ENCODE assay signal across 8 cellular contexts in genomic region chr15:58988011-58988785, GRCh38. TPM values are rescaled to one million over a fixed set of nuclear protein-coding genes. Genes with fewer than 3 reads are reported as not detected.
DNase-seq lines count a peak whose midpoint lies in the region; ATAC-seq and TF ChIP-seq lines count a peak whose summit lies in the region.

No MANE protein-coding gene starts in this region.

- peak overlapping the region; percentile 64 for H3K4me2 ChIP-seq in neuronal stem cell (ENCODE audit: insufficient read depth, low read length, poor library complexity, severe bottlenecking)

- no peaks in the 10 kb centered on the region for H3K9me3 ChIP-seq in CD8-positive, alpha-beta memory T cell (ENCODE audit: low read length)
- no peaks in the 10 kb centered on the region for H3K9me3 ChIP-seq in gastroesophageal sphincter
- peaks cover 0 to 4% of the 10 kb centered on the region in 2 donors for H3K9me3 ChIP-seq in neuronal stem cell (replicated peaks in 1 of 2; ENCODE audit: control insufficient read depth in 2 of 2, insufficient read depth in 1 of 2, low read depth in 1 of 2, low read length in 2 of 2)
- H3K9me3 ChIP-seq in suprapubic skin = no peaks in the 10 kb centered on the region

- peak overlapping the region; percentile 98 for H3K18ac ChIP-seq in neuronal stem cell (ENCODE audit: low read length)

- no peak overlapping the region for H2AK5ac ChIP-seq in neuronal stem cell (ENCODE audit: low read depth, low read length)

- peak overlapping the region; percentile 77 to 99 (median 96) for H3K27ac Mint-ChIP-seq in CD8-positive, alpha-beta memory T cell

- H4K8ac ChIP-seq in neuronal stem cell (ENCODE audit: low read depth, low read length) = no peak overlapping the region

- H2AFZ ChIP-seq in neuronal stem cell (ENCODE audit: low read length) = peak overlapping the region; percentile 95

- H3K4me3 ChIP-seq in CD8-positive, alpha-beta memory T cell (ENCODE audit: low read length) = peak overlapping the region; percentile 88
- H3K4me3 ChIP-seq in gastroesophageal sphincter = peak overlapping the region; percentile 73 to 83
- peak overlapping the region; percentile 85 to 96 for H3K4me3 ChIP-seq in neuronal stem cell (ENCODE audit: low read length in 2 of 2)
- peak overlapping the region; percentile 95 for H3K4me3 ChIP-seq in suprapubic skin

- peak overlapping the region; percentile 96 for H3K9ac ChIP-seq in neuronal stem cell (ENCODE audit: low read depth, low read length, poor library complexity)

- H2BK15ac ChIP-seq in neuronal stem cell (ENCODE audit: low read length) = peak overlapping the region; percentile 92

- H3K14ac ChIP-seq in neuronal stem cell (ENCODE audit: low read length) = peak overlapping the region; percentile 89

- H3K36me3 Mint-ChIP-seq in CD8-positive, alpha-beta memory T cell = peaks cover 0 to 34% (median 0%) of the 10 kb centered on the region in 3 donors

- H3K36me3 ChIP-seq in CD8-positive, alpha-beta memory T cell (ENCODE audit: insufficient read depth, low read length) = no peaks in the 10 kb centered on the region
- peaks cover 0 to 19% of the 10 kb centered on the region in 2 donors for H3K36me3 ChIP-seq in gastroesophageal sphincter
- peaks cover 0 to 25% of the 10 kb centered on the region in 2 donors for H3K36me3 ChIP-seq in neuronal stem cell (replicated peaks in 1 of 2; ENCODE audit: control insufficient read depth in 2 of 2, insufficient read depth in 2 of 2, low read length in 2 of 2)
- H3K36me3 ChIP-seq in suprapubic skin = peaks cover 5% of the 10 kb centered on the region

- POLR2A ChIA-PET in CD8-positive, alpha-beta memory T cell (lab: Charles Lee) = no interaction called here

- H2BK5ac ChIP-seq in neuronal stem cell (ENCODE audit: low read length) = peak overlapping the region; percentile 44

- TF ChIP-seq POLR2A in gastroesophageal sphincter (IDR thresholded peaks at IDR 0.05) = no peak
- no peak for TF ChIP-seq POLR2A in suprapubic skin (IDR thresholded peaks at IDR 0.05)

- H3K9me3 Mint-ChIP-seq in CD8-positive, alpha-beta memory T cell = peaks cover 0 to 2% (median 0%) of the 10 kb centered on the region in 5 donors

- WGBS in gastroesophageal sphincter (ENCODE audit: low coverage in 1 of 2), 2 donors = 0% methylated on average over 6 to 9 of the region's 36 CpGs
- WGBS in neuronal stem cell (ENCODE audit: extremely low coverage in 2 of 2, insufficient read length in 2 of 2, insufficient replicate concordance in 1 of 2), 2 donors = no CpG with 5 or more reads among the region's 36 CpGs
- WGBS in suprapubic skin = under 1% methylated on average over 36 of the region's 36 CpGs

- H3K4me1 Mint-ChIP-seq in CD8-positive, alpha-beta memory T cell = peaks cover 43 to 56% (median 53%) of the 10 kb centered on the region in 3 donors

- no peaks in the 10 kb centered on the region for H3K27me3 Mint-ChIP-seq in CD8-positive, alpha-beta memory T cell

- H2BK12ac ChIP-seq in neuronal stem cell (ENCODE audit: low read length) = peak overlapping the region; percentile 58

- TF ChIP-seq CTCF in gastroesophageal sphincter (IDR thresholded peaks at IDR 0.05) (no peak), suprapubic skin (IDR thresholded peaks at IDR 0.05) (no peak)

- peak overlapping the region; percentile 90 to 100 (median 94) for H3K4me3 Mint-ChIP-seq in CD8-positive, alpha-beta memory T cell

- H4K91ac ChIP-seq in neuronal stem cell (ENCODE audit: low read depth, low read length, poor library complexity) = no peak overlapping the region

- H3K4me1 ChIP-seq in CD8-positive, alpha-beta memory T cell (ENCODE audit: insufficient read depth, low read length) = peaks cover 23% of the 10 kb centered on the region
- H3K4me1 ChIP-seq in gastroesophageal sphincter = peaks cover 0 to 36% (median 10%) of the 10 kb centered on the region in 3 donors
- peaks cover 0 to 8% of the 10 kb centered on the region in 2 donors for H3K4me1 ChIP-seq in neuronal stem cell (ENCODE audit: control insufficient read depth in 2 of 2, insufficient read depth in 1 of 2, low read depth in 1 of 2, low read length in 2 of 2)
- peaks cover 26% of the 10 kb centered on the region for H3K4me1 ChIP-seq in suprapubic skin

- no peak overlapping the region for H2BK120ac ChIP-seq in neuronal stem cell (ENCODE audit: low read depth, low read length)

- peaks cover 2% of the 10 kb centered on the region for H3K79me1 ChIP-seq in neuronal stem cell (ENCODE audit: low read depth, low read length)

- H3K27ac ChIP-seq in CD8-positive, alpha-beta memory T cell (ENCODE audit: low read depth, low read length) = peak overlapping the region; percentile 76
- peak overlapping the region; percentile 87 to 97 (median 88) for H3K27ac ChIP-seq in gastroesophageal sphincter
- peak overlapping the region; percentile 89 for H3K27ac ChIP-seq in neuronal stem cell (replicated peaks; ENCODE audit: low read length)
- H3K27ac ChIP-seq in suprapubic skin = peak overlapping the region; percentile 93

- CTCF ChIA-PET in CD8-positive, alpha-beta memory T cell (lab: Charles Lee) = interaction anchor here (0.8 to 1.3 kb wide), 3 partner anchors 9 to 541 kb away, joined by 3 to 6 read pairs (median 3); no protein-coding TSS in a partner anchor

- no peak overlapping the region for H3K4ac ChIP-seq in neuronal stem cell (ENCODE audit: low read length)

- DNase-seq in CD8-positive, alpha-beta memory T cell = peak; percentile 22 to 67 (median 55)
- DNase-seq in RKO (ENCODE audit: low spot score) = peak; percentile 74
- DNase-seq in activated naive CD4-positive, alpha-beta T cell treated with Interleukin-2 at 50 U/mL for 16 hours = peak; percentile 60
- peak; percentile 68 for DNase-seq in neuronal stem cell (ENCODE audit: low spot score)
- peak; percentile 86 to 88 for DNase-seq in suprapubic skin (ENCODE audit: low spot score in 2 of 2)

- peak overlapping the region; percentile 60 for H3K23ac ChIP-seq in neuronal stem cell (ENCODE audit: low read depth, low read length, poor library complexity)

- no peaks in the 10 kb centered on the region for H3K27me3 ChIP-seq in CD8-positive, alpha-beta memory T cell (ENCODE audit: insufficient read depth, low read length, poor library complexity, severe bottlenecking)
- H3K27me3 ChIP-seq in gastroesophageal sphincter = no peaks in the 10 kb centered on the region
- no peaks in the 10 kb centered on the region for H3K27me3 ChIP-seq in neuronal stem cell (ENCODE audit: control insufficient read depth in 3 of 3, insufficient read depth in 3 of 3, low read depth in 1 of 3, low read length in 3 of 3)
- no peaks in the 10 kb centered on the region for H3K27me3 ChIP-seq in suprapubic skin

- ATAC-seq in GM19452 (IDR thresholded peaks at IDR 0.05; ENCODE audit: unreplicated experiment) = peak; percentile 43
- peak; percentile 40 for ATAC-seq in HG03571 (IDR thresholded peaks at IDR 0.05; ENCODE audit: unreplicated experiment)
- peak; percentile 58 for ATAC-seq in gastroesophageal sphincter

- TF ChIP-seq EP300 in gastroesophageal sphincter (IDR thresholded peaks at IDR 0.05) (no peak), suprapubic skin (IDR thresholded peaks at IDR 0.05) (no peak)

RNA-seq across cellular contexts. Expression of gene RNF111, which starts 0.7 kb away (rescaled TPM):
- total RNA-seq in CD8-positive, alpha-beta memory T cell = 10 to 100 TPM; 24.8 to 26.9 TPM
- 14.8 TPM for polyA plus RNA-seq in CD8-positive, alpha-beta memory T cell
- total RNA-seq in gastroesophageal sphincter = 10 to 100 TPM; 17.5 to 20.4 (median 18.5) TPM
- polyA plus RNA-seq in neuronal stem cell (2013, experiment 1 of 2) = 11.6 TPM
- polyA plus RNA-seq in neuronal stem cell (2013, experiment 2 of 2) = 12.0 TPM
- 10 to 100 TPM; 15.2 to 34.4 (median 22.2) TPM for total RNA-seq in suprapubic skin

RNA-seq across cellular contexts. Expression of gene SLTM, which starts 54.7 kb away (rescaled TPM):
- total RNA-seq in CD8-positive, alpha-beta memory T cell = 100 to 1,000 TPM; 111 to 113 TPM
- polyA plus RNA-seq in CD8-positive, alpha-beta memory T cell = 91.5 TPM
- total RNA-seq in gastroesophageal sphincter = 100 to 1,000 TPM in 1 of 4 donors, 10 to 100 TPM in 3; 79.2 to 120 (median 84.4) TPM
- polyA plus RNA-seq in neuronal stem cell (2013, experiment 1 of 2) = 69.6 TPM
- 71.1 TPM for polyA plus RNA-seq in neuronal stem cell (2013, experiment 2 of 2)
- 100 to 1,000 TPM in 2 of 4 donors, 10 to 100 TPM in 2; 73.2 to 213 (median 98.0) TPM for total RNA-seq in suprapubic skin

Comparison
In these comparisons a context has a peak if more than half of its experiments do, and no peak if none do; other contexts are left out.
1. Peak in every context shown above with its lines: DNase-seq, ATAC-seq, H3K4me3 ChIP-seq and H3K27ac ChIP-seq.